19 cellular contexts compared by ENCODE assay signal in genomic region chr5:132209901-132210545, GRCh38. TPM values are rescaled to one million over a fixed set of nuclear protein-coding genes. Genes with fewer than 3 reads are reported as not detected.
DNase-seq lines count a peak whose midpoint lies in the region; FAIRE-seq and TF ChIP-seq lines count a peak whose summit lies in the region.
"Had no signal": no experiment of that assay in that cellular context is flagged by ENCODE, and none has a peak within 500 bp of the region (broad histone marks: within the 10 kb centered on the region; RNA-seq: fewer than 3 reads in every experiment).

No MANE protein-coding gene starts in this region.

- no peaks in the 10 kb centered on the region for H3K27me3 Mint-ChIP-seq in astrocyte (ENCODE audit: low read depth, unreplicated experiment)
- H3K27me3 Mint-ChIP-seq: CD4-positive, alpha-beta memory T cell had no signal

- H3K36me3 ChIP-seq in BLaER1 (peaks cover 53% of the 10 kb centered on the region), astrocyte (ENCODE audit: insufficient read depth, low read length) (peaks cover 35% of the 10 kb centered on the region), mesenchymal stem cell (ENCODE audit: control insufficient read depth in 1 of 2, insufficient read depth in 2 of 2, low read depth in 1 of 2, low read length in 2 of 2) (peaks cover 47 to 82% of the 10 kb centered on the region in 2 experiments)

- no peak overlapping the region for H2BK5ac ChIP-seq in mesenchymal stem cell (ENCODE audit: low read depth, low read length, poor library complexity, severe bottlenecking)

- H3K4me3 Mint-ChIP-seq in astrocyte (ENCODE audit: unreplicated experiment), result no peak overlapping the region
- H3K4me3 Mint-ChIP-seq: CD4-positive, alpha-beta memory T cell had no signal

- H2AK5ac ChIP-seq in mesenchymal stem cell (ENCODE audit: low read length, severe bottlenecking), result peak overlapping the region; percentile 81

- H3K23ac ChIP-seq in mesenchymal stem cell (ENCODE audit: low read length in 2 of 2), result no peak overlapping the region

- H3K4me1 ChIP-seq in BLaER1 (peaks cover 71% of the 10 kb centered on the region), astrocyte (ENCODE audit: insufficient read depth, low read length) (peaks cover 20% of the 10 kb centered on the region), mesenchymal stem cell (ENCODE audit: control insufficient read depth, insufficient read depth, low read depth, low read length) (peaks cover 24% of the 10 kb centered on the region)

- H3K9ac ChIP-seq in BLaER1 (no peak overlapping the region), astrocyte (ENCODE audit: low read length) (no peak overlapping the region), mesenchymal stem cell (ENCODE audit: low read length) (no peak overlapping the region)

- peak; percentile 17 for DNase-seq in activated CD4-positive, CD25-positive, alpha-beta regulatory T cell treated with anti-CD3 and anti-CD28 coated beads, Interleukin-2, amount 50 U/mL, for 72 hours
- no peak for DNase-seq in activated CD4-positive, CD25-positive, alpha-beta regulatory T cell (lab: John Stamatoyannopoulos, UW)
- DNase-seq in astrocyte (ENCODE audit: low read depth), result no peak
- no peak for DNase-seq in mesenchymal stem cell
- no peak for DNase-seq in NCI-H1436 treated with DMSO at 0.1 percent for 48 hours (lab: John Stamatoyannopoulos, UW)
- DNase-seq in HK-2 (ENCODE audit: unreplicated experiment), result no peak
- no peak for DNase-seq in ACHN
- DNase-seq: Calu3; CD4-positive, alpha-beta memory T cell; NCI-H1105; NCI-H1694 treated with DMSO at 0.1 percent for 48 hours; Peyer's patch; SHP77 treated with DMSO at 0.1 percent for 48 hours had no signal

- H2AFZ ChIP-seq in astrocyte (ENCODE audit: low read depth, low read length), result no peak overlapping the region
- no peak overlapping the region for H2AFZ ChIP-seq in mesenchymal stem cell (ENCODE audit: low read depth, low read length)

- H3K27me3 ChIP-seq in BLaER1 (no peaks in the 10 kb centered on the region), astrocyte (ENCODE audit: insufficient read depth, low read length) (no peaks in the 10 kb centered on the region), mesenchymal stem cell (ENCODE audit: control insufficient read depth in 1 of 2, insufficient read depth in 1 of 2, low read length in 2 of 2) (no peaks in the 10 kb centered on the region)
- H3K27me3 ChIP-seq: Peyer's patch had no signal

- TF ChIP-seq CTCF in astrocyte (IDR thresholded peaks at IDR 0.05; ENCODE audit: insufficient read depth, low read depth, low read length), result no peak

- no peaks in the 10 kb centered on the region for H3K9me3 Mint-ChIP-seq in astrocyte (ENCODE audit: unreplicated experiment)
- H3K9me3 Mint-ChIP-seq: CD4-positive, alpha-beta memory T cell had no signal

- no peaks in the 10 kb centered on the region for H3K79me2 ChIP-seq in astrocyte (ENCODE audit: insufficient read depth, low read length)

- 98% methylated on average over 11 of the region's 11 CpGs for WGBS in mesenchymal stem cell

- no peak overlapping the region for H3K4ac ChIP-seq in mesenchymal stem cell (ENCODE audit: low read depth in 1 of 2, low read length in 2 of 2)

- H3K79me1 ChIP-seq in mesenchymal stem cell (replicated peaks; ENCODE audit: low read length, poor library complexity, severe bottlenecking), result peaks cover 14% of the 10 kb centered on the region

- H4K8ac ChIP-seq in mesenchymal stem cell (ENCODE audit: low read length), result no peak overlapping the region

- peak overlapping the region; percentile 82 for H3K27ac ChIP-seq in BLaER1
- no peak overlapping the region for H3K27ac ChIP-seq in astrocyte (ENCODE audit: low read depth, low read length)
- H3K27ac ChIP-seq in mesenchymal stem cell (ENCODE audit: low read length, poor library complexity, severe bottlenecking), result peak overlapping the region; percentile 62
- H3K27ac ChIP-seq: 22Rv1, Peyer's patch had no signal

- peaks cover 23% of the 10 kb centered on the region for H3K4me1 Mint-ChIP-seq in astrocyte (ENCODE audit: low read depth, unreplicated experiment)
- H3K4me1 Mint-ChIP-seq: CD4-positive, alpha-beta memory T cell had no signal

- H2BK12ac ChIP-seq in mesenchymal stem cell (ENCODE audit: low read length in 2 of 2), result no peak overlapping the region

- peaks cover 34% of the 10 kb centered on the region for H3K36me3 Mint-ChIP-seq in astrocyte (ENCODE audit: low read depth, unreplicated experiment)
- H3K36me3 Mint-ChIP-seq: CD4-positive, alpha-beta memory T cell had no signal

- no peak overlapping the region for H3K18ac ChIP-seq in mesenchymal stem cell (ENCODE audit: low read depth in 1 of 2, low read length in 2 of 2)

- no peak overlapping the region for H3K14ac ChIP-seq in mesenchymal stem cell (ENCODE audit: low read length in 2 of 2)

- H2BK15ac ChIP-seq in mesenchymal stem cell (ENCODE audit: low read depth, poor library complexity, severe bottlenecking), result no peak overlapping the region

- in situ Hi-C loops in ACHN (cut with HindIII; ENCODE audit: low pct_ligation_motif_present, low pct_unique_long_range_greater_than_20kb, low sequenced_read_pairs), result no loop called here

- H3K27ac Mint-ChIP-seq in astrocyte (ENCODE audit: unreplicated experiment), result no peak overlapping the region
- H3K27ac Mint-ChIP-seq: CD4-positive, alpha-beta memory T cell had no signal

- H4K20me1 ChIP-seq in BLaER1 (no peaks in the 10 kb centered on the region), astrocyte (ENCODE audit: insufficient read depth, low read length) (peaks cover 19% of the 10 kb centered on the region)

- H3K4me2 ChIP-seq in BLaER1, result peak overlapping the region; percentile 82
- H3K4me2 ChIP-seq in astrocyte (ENCODE audit: low read length), result peak overlapping the region; percentile 30
- H3K4me2 ChIP-seq in mesenchymal stem cell (ENCODE audit: low read length, poor library complexity, severe bottlenecking), result no peak overlapping the region

- H2BK120ac ChIP-seq in mesenchymal stem cell (ENCODE audit: low read depth, low read length), result no peak overlapping the region

- FAIRE-seq in astrocyte (lab: Jason Lieb, UNC), result no peak
- FAIRE-seq: GM12891, H1, K562 had no signal

- H3K9me3 ChIP-seq in BLaER1 (no peaks in the 10 kb centered on the region), astrocyte (ENCODE audit: insufficient read depth, low read depth, low read length) (no peaks in the 10 kb centered on the region), mesenchymal stem cell (ENCODE audit: control insufficient read depth, low read length) (no peaks in the 10 kb centered on the region)
- H3K9me3 ChIP-seq: Peyer's patch had no signal

- H4K91ac ChIP-seq in mesenchymal stem cell (ENCODE audit: low read length), result no peak overlapping the region

- H3K4me3 ChIP-seq in BLaER1 (no peak overlapping the region), astrocyte (ENCODE audit: insufficient read depth, low read depth, low read length) (no peak overlapping the region), mesenchymal stem cell (ENCODE audit: insufficient read depth in 1 of 2, low read depth in 1 of 2, low read length in 2 of 2) (no peak overlapping the region)
- H3K4me3 ChIP-seq: K562, Peyer's patch had no signal

RNA-seq across cellular contexts. Expression of gene P4HA2, which starts 17.6 kb away (rescaled TPM):
- total RNA-seq in astrocyte, result 214 and 302 TPM in 2 replicates
- polyA plus RNA-seq in mesenchymal stem cell (2013, experiment 1 of 2), result 110 TPM
- 108 TPM for polyA plus RNA-seq in mesenchymal stem cell (2013, experiment 2 of 2)

RNA-seq across cellular contexts. Expression of gene PDLIM4, which starts 47.5 kb away (rescaled TPM):
- 56.6 and 72.4 TPM in 2 replicates for total RNA-seq in astrocyte
- 33.9 TPM for polyA plus RNA-seq in mesenchymal stem cell (2013, experiment 1 of 2)
- 34.0 TPM for polyA plus RNA-seq in mesenchymal stem cell (2013, experiment 2 of 2)
- total RNA-seq: CD4-positive, alpha-beta memory T cell; NCI-H460 had no signal
- polyA plus RNA-seq: CD4-positive, alpha-beta memory T cell had no signal
